Comparison of ENCODE assay signal across 8 cellular contexts in the genomic region with DNA sequence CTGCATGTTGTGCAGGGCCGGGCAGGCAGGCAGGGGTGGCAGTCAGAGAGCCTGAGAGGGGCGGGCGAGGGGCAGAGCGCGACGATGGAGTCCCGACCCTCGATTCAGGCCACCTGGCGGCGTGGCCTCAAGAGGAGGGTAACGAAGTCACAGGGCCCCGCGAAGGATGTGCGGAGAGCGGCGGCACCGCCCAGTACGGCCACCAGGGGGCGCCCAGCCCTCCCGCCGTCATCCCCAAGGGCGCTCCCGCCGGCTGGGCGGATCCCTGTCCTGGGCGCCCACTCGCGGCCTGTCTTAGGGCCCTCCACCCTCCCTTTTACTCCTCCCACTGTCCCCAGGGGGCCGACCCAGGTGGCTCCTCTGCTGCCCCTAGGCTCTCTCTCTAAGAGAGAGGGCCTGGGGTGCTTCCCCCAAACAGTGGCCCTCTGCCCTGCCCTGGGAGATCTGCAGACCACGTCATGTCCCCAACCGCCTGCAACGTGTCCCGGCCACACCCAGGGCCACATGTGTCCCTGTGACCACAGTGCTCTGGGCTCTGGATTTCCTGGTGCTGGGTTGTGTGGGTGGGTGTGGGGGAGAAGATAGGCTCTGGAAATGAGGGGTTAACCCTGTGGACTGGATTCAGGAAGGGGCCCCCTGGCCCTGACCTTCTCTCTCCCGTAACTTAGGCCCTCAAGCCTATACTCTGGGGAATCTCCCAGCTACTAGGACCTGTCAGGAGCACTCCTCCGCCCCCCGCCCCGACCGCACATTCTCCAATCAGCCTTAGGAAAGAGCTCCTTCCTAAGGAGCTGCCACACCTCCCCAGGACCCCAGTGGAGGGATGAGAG. TPM values are rescaled to one million over a fixed set of nuclear protein-coding genes. Genes with fewer than 3 reads are reported as not detected.
DNase-seq lines count a peak whose midpoint lies in the region; ATAC-seq and TF ChIP-seq lines count a peak whose summit lies in the region.

No MANE protein-coding gene starts in this region.

- DNase-seq in AG09309 (ENCODE audit: low read depth) (no peak), NCI-H748 treated with DMSO at 0.1 percent for 48 hours (lab: John Stamatoyannopoulos, UW) (peak; percentile 7)
- DNase-seq in activated CD8-positive, alpha-beta memory T cell treated with anti-CD3 and anti-CD28 coated beads for 24 hours = peak; percentile 94
- peak; percentile 79 to 83 (median 80) for DNase-seq in effector memory CD8-positive, alpha-beta T cell
- peak; percentile 78 to 83 for DNase-seq in stimulated activated CD8-positive, alpha-beta memory T cell treated with anti-CD3 and anti-CD28 coated beads, Interleukin-15, amount 100 ng/mL, for 48 hours (ENCODE audit: low read depth in 2 of 2)

- H3K4me3 ChIP-seq in AG09309 (ENCODE audit: control insufficient read depth, low read depth, low read length) = peak overlapping the region; percentile 28
- H3K4me3 ChIP-seq in mononuclear cell (ENCODE audit: low read length) = peak overlapping the region; percentile 38

- no peaks in the 10 kb centered on the region for H3K27me3 Mint-ChIP-seq in effector memory CD8-positive, alpha-beta T cell

- H3K4me1 Mint-ChIP-seq in effector memory CD8-positive, alpha-beta T cell (ENCODE audit: low read depth in 2 of 2) = peaks cover 14 to 15% of the 10 kb centered on the region in 2 donors

- H3K9me3 Mint-ChIP-seq in effector memory CD8-positive, alpha-beta T cell = no peaks in the 10 kb centered on the region

- peaks cover 13% of the 10 kb centered on the region for H3K36me3 Mint-ChIP-seq in effector memory CD8-positive, alpha-beta T cell (ENCODE audit: insufficient read depth)

- H3K4me3 Mint-ChIP-seq in effector memory CD8-positive, alpha-beta T cell = peak overlapping the region; percentile 82 to 83

- H3K4me1 ChIP-seq in mononuclear cell (ENCODE audit: insufficient read depth, low read length) = peaks cover 70% of the 10 kb centered on the region

- H3K9me3 ChIP-seq in mononuclear cell (ENCODE audit: low read depth, low read length) = no peaks in the 10 kb centered on the region

- H3K27me3 ChIP-seq in mononuclear cell (ENCODE audit: insufficient read depth, low read length) = no peaks in the 10 kb centered on the region

- peak; percentile 76 for ATAC-seq in GM18909 (IDR thresholded peaks at IDR 0.05; ENCODE audit: poor library complexity, unreplicated experiment)
- peak; percentile 65 for ATAC-seq in HG03159 (IDR thresholded peaks at IDR 0.05; ENCODE audit: unreplicated experiment)
- ATAC-seq in effector memory CD8-positive, alpha-beta T cell (replicated peaks) = peak; percentile 90

- peak; percentile 81 for TF ChIP-seq CTCF in AG09309 (IDR thresholded peaks at IDR 0.05; ENCODE audit: control insufficient read depth, insufficient read depth, low read depth, low read length, missing control alignments)

- H3K27ac Mint-ChIP-seq in effector memory CD8-positive, alpha-beta T cell = peak overlapping the region; percentile 93 to 95

RNA-seq across cellular contexts. Expression of a gene that starts 5.9 kb away (rescaled TPM):
- total RNA-seq in mononuclear cell = 17.2 TPM

RNA-seq across cellular contexts. Expression of a gene that starts 13.1 kb away (rescaled TPM):
- 0.21 TPM for total RNA-seq in mononuclear cell

RNA-seq across cellular contexts. Expression of a gene that starts 22.3 kb away (rescaled TPM):
- total RNA-seq in mononuclear cell = not detected

RNA-seq across cellular contexts. Expression of a gene that starts 25.0 kb away (rescaled TPM):
- 6.9 TPM for total RNA-seq in mononuclear cell

RNA-seq across cellular contexts. Expression of a gene that starts 29.6 kb away (rescaled TPM):
- total RNA-seq in mononuclear cell = 29.7 TPM
